ENCODE assay signal across 1 cellular context in the genomic region with DNA sequence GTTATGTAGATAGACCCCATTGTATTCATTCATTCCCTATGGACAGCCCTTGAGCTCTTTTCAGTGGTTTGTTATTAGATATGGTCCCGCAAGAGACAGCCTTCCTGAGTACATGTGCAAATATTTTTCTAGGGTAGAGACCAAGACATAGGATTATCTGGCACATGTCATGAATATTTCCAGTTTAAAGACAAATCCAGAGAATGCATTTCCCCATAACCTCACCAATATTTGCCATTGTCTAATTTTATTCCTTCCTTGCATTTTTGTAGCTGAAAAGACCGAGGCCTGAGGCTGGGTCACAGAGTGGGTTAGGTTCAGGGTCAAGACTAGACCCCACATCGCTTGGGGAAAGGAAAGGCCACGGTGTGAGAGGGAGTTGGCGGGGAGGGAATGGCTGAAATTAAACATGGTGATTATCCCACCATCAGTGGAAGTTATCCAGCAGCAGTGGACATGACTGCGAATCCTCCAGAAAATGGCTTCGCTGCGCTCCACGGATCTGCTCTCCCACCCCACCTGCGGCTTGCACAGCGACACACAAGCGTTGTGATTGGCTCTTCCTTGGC.
TF ChIP-seq lines count a peak whose summit lies in the region.

No MANE protein-coding gene starts in this region.

TF ChIP-seq in H1, 55 proteins besides CTCF, POLR2A, EP300 and RAD21:
- TF ChIP-seq EZH2 (IDR thresholded peaks at IDR 0.05; ENCODE audit: low read depth, low read length, severe bottlenecking): no peak
- no peak for TF ChIP-seq RXRA (IDR thresholded peaks at IDR 0.05; ENCODE audit: insufficient read depth, low read depth, low read length)
- no peak for TF ChIP-seq TCF12 (IDR thresholded peaks at IDR 0.05; ENCODE audit: low read depth, low read length)
- TF ChIP-seq TAF7 (optimal IDR thresholded peaks at IDR 0.05; ENCODE audit: borderline replicate concordance, low read depth, low read length): no peak
- no peak for TF ChIP-seq SIRT6 (IDR thresholded peaks at IDR 0.05; ENCODE audit: low read length)
- no peak for TF ChIP-seq FOSL1 (IDR thresholded peaks at IDR 0.05; ENCODE audit: insufficient read depth, low read depth, low read length)
- no peak for TF ChIP-seq GTF2F1 (IDR thresholded peaks at IDR 0.05; ENCODE audit: borderline replicate concordance, low read depth, low read length)
- no peak for TF ChIP-seq YY1 (IDR thresholded peaks at IDR 0.05; ENCODE audit: low read depth, low read length)
- TF ChIP-seq SP1 (IDR thresholded peaks at IDR 0.05; ENCODE audit: low read depth, low read length): no peak
- TF ChIP-seq, protein P1, sequence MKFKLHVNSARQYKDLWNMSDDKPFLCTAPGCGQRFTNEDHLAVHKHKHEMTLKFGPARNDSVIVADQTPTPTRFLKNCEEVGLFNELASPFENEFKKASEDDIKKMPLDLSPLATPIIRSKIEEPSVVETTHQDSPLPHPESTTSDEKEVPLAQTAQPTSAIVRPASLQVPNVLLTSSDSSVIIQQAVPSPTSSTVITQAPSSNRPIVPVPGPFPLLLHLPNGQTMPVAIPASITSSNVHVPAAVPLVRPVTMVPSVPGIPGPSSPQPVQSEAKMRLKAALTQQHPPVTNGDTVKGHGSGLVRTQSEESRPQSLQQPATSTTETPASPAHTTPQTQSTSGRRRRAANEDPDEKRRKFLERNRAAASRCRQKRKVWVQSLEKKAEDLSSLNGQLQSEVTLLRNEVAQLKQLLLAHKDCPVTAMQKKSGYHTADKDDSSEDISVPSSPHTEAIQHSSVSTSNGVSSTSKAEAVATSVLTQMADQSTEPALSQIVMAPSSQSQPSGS (IDR thresholded peaks at IDR 0.05; ENCODE audit: low read length): no peak
- no peak for TF ChIP-seq JUND (IDR thresholded peaks at IDR 0.05; ENCODE audit: low read length)
- no peak for TF ChIP-seq PHF8 (conservative IDR thresholded peaks at IDR 0.05; ENCODE audit: low read depth, low read length)
- TF ChIP-seq ZNF274 (IDR thresholded peaks at IDR 0.05; ENCODE audit: borderline replicate concordance, extremely low read depth, low read length): no peak
- TF ChIP-seq RBBP5 (IDR thresholded peaks at IDR 0.05; ENCODE audit: borderline replicate concordance, low read depth, low read length): no peak
- no peak for TF ChIP-seq KDM5A (IDR thresholded peaks at IDR 0.05; ENCODE audit: low read length)
- TF ChIP-seq CBX8 (IDR thresholded peaks at IDR 0.05; ENCODE audit: borderline replicate concordance, low read depth, low read length): no peak
- TF ChIP-seq EGR1 (IDR thresholded peaks at IDR 0.05; ENCODE audit: borderline replicate concordance, low read depth, low read length): no peak
- TF ChIP-seq, protein P2, sequence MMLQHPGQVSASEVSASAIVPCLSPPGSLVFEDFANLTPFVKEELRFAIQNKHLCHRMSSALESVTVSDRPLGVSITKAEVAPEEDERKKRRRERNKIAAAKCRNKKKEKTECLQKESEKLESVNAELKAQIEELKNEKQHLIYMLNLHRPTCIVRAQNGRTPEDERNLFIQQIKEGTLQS (IDR thresholded peaks at IDR 0.05; ENCODE audit: insufficient read depth, low read depth, low read length): no peak
- no peak for TF ChIP-seq CREB1 (IDR thresholded peaks at IDR 0.05)
- TF ChIP-seq SP4 (IDR thresholded peaks at IDR 0.05; ENCODE audit: low read length): no peak
